In genomic region chr3:43692971-43693370, GRCh38 we compare ENCODE assay signal across 2 cellular contexts.
TF ChIP-seq lines count a peak whose summit lies in the region.

No MANE protein-coding gene starts in this region.

TF ChIP-seq in GM23338, 12 proteins besides CTCF, POLR2A, EP300 and RAD21:
- no peak for TF ChIP-seq POLR2AphosphoS5 (IDR thresholded peaks at IDR 0.05; ENCODE audit: low read depth)
- no peak for TF ChIP-seq REST (IDR thresholded peaks at IDR 0.05; ENCODE audit: unreplicated experiment)
- no peak for TF ChIP-seq ZNF331 (CRISPR knock-in tag; IDR thresholded peaks at IDR 0.05; ENCODE audit: low read depth)
- TF ChIP-seq EZH2phosphoT487 (IDR thresholded peaks at IDR 0.05; ENCODE audit: unreplicated experiment): no peak
- TF ChIP-seq ETS1 (IDR thresholded peaks at IDR 0.05): no peak
- no peak for TF ChIP-seq EZH2 (IDR thresholded peaks at IDR 0.05; ENCODE audit: low read depth, unreplicated experiment)
- TF ChIP-seq STAT1 (IDR thresholded peaks at IDR 0.05; ENCODE audit: unreplicated experiment): no peak
- no peak for TF ChIP-seq CREB1 (CRISPR knock-in tag; IDR thresholded peaks at IDR 0.05; ENCODE audit: low read depth)
- no peak for TF ChIP-seq JUNB (IDR thresholded peaks at IDR 0.05; ENCODE audit: unreplicated experiment)
- no peak for TF ChIP-seq NANOG (IDR thresholded peaks at IDR 0.05; ENCODE audit: borderline replicate concordance)
- TF ChIP-seq ZNF114 (CRISPR knock-in tag; IDR thresholded peaks at IDR 0.05): no peak
- no peak for TF ChIP-seq ZNF462 (CRISPR knock-in tag; IDR thresholded peaks at IDR 0.05)
TF ChIP-seq in GM23338: peak in this region for 0.

TF ChIP-seq in K562, 482 proteins besides CTCF, POLR2A, EP300 and RAD21:
- TF ChIP-seq ARNT (IDR thresholded peaks at IDR 0.05) (0 out of 4 replicates have a peak, but pooled peaks of 1 of the 2 experiments have one; percentile 15), PKNOX1 (IDR thresholded peaks at IDR 0.05) (peak; percentile 80), MAFF (IDR thresholded peaks at IDR 0.05; ENCODE audit: low read length) (no peak), ZKSCAN1 (IDR thresholded peaks at IDR 0.05; ENCODE audit: low read depth, low read length) (no peak), ZNF76 (CRISPR knock-in tag; IDR thresholded peaks at IDR 0.05; ENCODE audit: borderline replicate concordance) (no peak), ZNF584 (CRISPR knock-in tag; IDR thresholded peaks at IDR 0.05; ENCODE audit: low read depth) (no peak), RBM22 (IDR thresholded peaks at IDR 0.05; ENCODE audit: low read depth, low read length, poor library complexity, severe bottlenecking) (no peak), ZNF197 (CRISPR knock-in tag; IDR thresholded peaks at IDR 0.05; ENCODE audit: low read depth) (peak; percentile 73; the same call in 1 of the 2 replicates), CREB3 (tag; conservative IDR thresholded peaks at IDR 0.05; ENCODE audit: low read depth) (0 out of 2 replicates have a peak, but pooled peaks have one; percentile 35), ZNF830 (CRISPR knock-in tag; IDR thresholded peaks at IDR 0.05) (no peak), C11orf30 (IDR thresholded peaks at IDR 0.05; ENCODE audit: low read depth) (no peak), ATF1 (CRISPR knock-in tag; IDR thresholded peaks at IDR 0.05) (no peak), ATF1 (tag; IDR thresholded peaks at IDR 0.05) (no peak), ZBTB2 (IDR thresholded peaks at IDR 0.05) (no peak), CEBPG (CRISPR knock-in tag; IDR thresholded peaks at IDR 0.05) (no peak), CEBPG (tag; conservative IDR thresholded peaks at IDR 0.05 in 1 of 2, IDR thresholded peaks at IDR 0.05 in 1 of 2) (peak in 1 of 2 experiments; percentile 39; a peak in 1 of 4 replicates), HEY1 (CRISPR knock-in tag; IDR thresholded peaks at IDR 0.05; ENCODE audit: borderline replicate concordance) (0 out of 2 replicates have a peak, but pooled peaks have one; percentile 43), IRF9 (tag; IDR thresholded peaks at IDR 0.05) (no peak), AFF4 (CRISPR knock-in tag; IDR thresholded peaks at IDR 0.05) (0 out of 2 replicates have a peak, but pooled peaks have one; percentile 23), MEIS2 (IDR thresholded peaks at IDR 0.05; ENCODE audit: partially characterized antibody) (peak; percentile 91), SRSF3 (IDR thresholded peaks at IDR 0.05; ENCODE audit: insufficient read depth, low read length) (no peak), PBX2 (CRISPR knock-in tag; IDR thresholded peaks at IDR 0.05; ENCODE audit: low read depth) (no peak), PBX2 (tag; conservative IDR thresholded peaks at IDR 0.05; ENCODE audit: low read depth) (peak; percentile 89), MLLT1 (IDR thresholded peaks at IDR 0.05) (peak in 1 of 2 experiments; percentile 58; a peak in 1 of 4 replicates), SP1 (CRISPR knock-in tag; IDR thresholded peaks at IDR 0.05) (peak; percentile 15; the same call in 1 of the 2 replicates), ZNF165 (CRISPR knock-in tag; IDR thresholded peaks at IDR 0.05; ENCODE audit: borderline replicate concordance) (no peak), RBFOX2 (IDR thresholded peaks at IDR 0.05; ENCODE audit: low read depth, low read length) (peak; percentile 42; the same call in 1 of the 2 replicates), ZNF655 (CRISPR knock-in tag; IDR thresholded peaks at IDR 0.05) (0 out of 2 replicates have a peak, but pooled peaks have one; percentile 32)
